Comparison of ENCODE assay signal across 23 cellular contexts in genomic region chr10:5491477-5491876, GRCh38. TPM values are rescaled to one million over a fixed set of nuclear protein-coding genes. Genes with fewer than 3 reads are reported as not detected.
DNase-seq lines count a peak whose midpoint lies in the region; ATAC-seq and TF ChIP-seq lines count a peak whose summit lies in the region.
"Had no signal": no experiment of that assay in that cellular context is flagged by ENCODE, and none has a peak within 500 bp of the region (broad histone marks: within the 10 kb centered on the region; RNA-seq: fewer than 3 reads in every experiment).

No MANE protein-coding gene starts in this region.

- H3K27me3 ChIP-seq in trophoblast cell (ENCODE audit: insufficient read depth, low read length) = no peaks in the 10 kb centered on the region
- no peaks in the 10 kb centered on the region for H3K27me3 ChIP-seq in lower lobe of right lung (ENCODE audit: low read depth)

- peak; percentile 51 for DNase-seq in activated effector memory CD4-positive, alpha-beta T cell treated with anti-CD3 and anti-CD28 coated beads, Interleukin-2, amount 50 U/mL, for 16 hours
- no peak for DNase-seq in activated effector memory CD4-positive, alpha-beta T cell treated with Interleukin-2 at 50 U/mL for 16 hours
- DNase-seq in central memory CD8-positive, alpha-beta T cell (ENCODE audit: low spot score in 2 of 2) = no peak
- peak in 1 of 2 donors; percentile 41 for DNase-seq in trophoblast cell
- no peak for DNase-seq in hepatic stellate cell (ENCODE audit: low spot score)
- no peak for DNase-seq in AML-193 (lab: John Stamatoyannopoulos, UW)
- DNase-seq in activated CD8-positive, alpha-beta memory T cell treated with anti-CD3 and anti-CD28 coated beads, Interleukin-2, amount 50 U/mL, for 4 hours = no peak
- DNase-seq in lower lobe of right lung = no peak
- DNase-seq: CD4-positive, alpha-beta memory T cell; DMS153; H7; MM.1S; NCI-H1092; NCI-H1436; NCI-H1930; NCI-H2227 treated with DMSO at 0.1 percent for 48 hours; NCI-H510A; NCI-H748 treated with DMSO at 0.1 percent for 48 hours; SIG-M5; SK-N-SH had no signal

- H3K36me3 ChIP-seq in trophoblast cell (ENCODE audit: control insufficient read depth in 1 of 2, insufficient read depth in 2 of 2, low read length in 2 of 2) = peaks cover 0 to 4% of the 10 kb centered on the region in 2 experiments
- no peaks in the 10 kb centered on the region for H3K36me3 ChIP-seq in lower lobe of right lung

- H3K9me3 ChIP-seq in trophoblast cell (ENCODE audit: insufficient read depth, low read depth, low read length) (peaks cover 1% of the 10 kb centered on the region), lower lobe of right lung (no peaks in the 10 kb centered on the region)
- H3K9me3 ChIP-seq: SK-N-SH had no signal

- H3K27ac ChIP-seq in trophoblast cell (ENCODE audit: low read depth, low read length) (no peak overlapping the region), lower lobe of right lung (no peak overlapping the region)
- H3K27ac ChIP-seq: RWPE1 had no signal

- intact Hi-C loops in lower lobe of right lung (cut with DNase I) = no loop called here

- H3K79me2 ChIP-seq in trophoblast cell (ENCODE audit: control insufficient read depth, insufficient read depth, low read length, poor library complexity) = no peaks in the 10 kb centered on the region

- no peak overlapping the region for H4K12ac ChIP-seq in trophoblast cell (ENCODE audit: low read depth, low read length)

- no peak overlapping the region for H3K18ac ChIP-seq in trophoblast cell (ENCODE audit: low read length)

- H3K4me2 ChIP-seq in trophoblast cell (ENCODE audit: low read length) = no peak overlapping the region
- H3K4me2 ChIP-seq: SK-N-SH had no signal

- no peak overlapping the region for H3K9ac ChIP-seq in trophoblast cell (ENCODE audit: low read length)
- H3K9ac ChIP-seq: SK-N-SH had no signal

- ATAC-seq in central memory CD8-positive, alpha-beta T cell (replicated peaks; ENCODE audit: extremely low read depth, poor library complexity, severe bottlenecking) = no peak
- no peak for ATAC-seq in lower lobe of right lung

- no peak overlapping the region for H2AFZ ChIP-seq in trophoblast cell (ENCODE audit: insufficient read depth, low read length, poor library complexity)

- no peaks in the 10 kb centered on the region for H3K4me1 Mint-ChIP-seq in central memory CD8-positive, alpha-beta T cell

- no CpG with 5 or more reads among the region's 7 CpGs for WGBS in trophoblast cell (ENCODE audit: extremely low coverage, insufficient coverage, insufficient read length)

- peak overlapping the region; percentile 52 for H3K27ac Mint-ChIP-seq in central memory CD8-positive, alpha-beta T cell (ENCODE audit: low read depth)

- H2AK5ac ChIP-seq in trophoblast cell (ENCODE audit: low read length) = no peak overlapping the region

- H3K4me3 ChIP-seq in trophoblast cell (ENCODE audit: low read depth, low read length) (no peak overlapping the region), lower lobe of right lung (no peak overlapping the region)

- TF ChIP-seq CTCF in lower lobe of right lung (IDR thresholded peaks at IDR 0.05) = no peak

- peak overlapping the region; percentile 47 for H2BK12ac ChIP-seq in trophoblast cell (ENCODE audit: low read length)

- H2BK120ac ChIP-seq in trophoblast cell (ENCODE audit: insufficient read depth, low read length, poor library complexity) = peak overlapping the region; percentile 4

- peaks cover 32% of the 10 kb centered on the region for H3K79me1 ChIP-seq in trophoblast cell (ENCODE audit: low read length)

- peak overlapping the region; percentile 16 for H4K91ac ChIP-seq in trophoblast cell (ENCODE audit: low read depth, low read length)

- H3K14ac ChIP-seq in trophoblast cell (ENCODE audit: low read length) = no peak overlapping the region

- H3K9me3 Mint-ChIP-seq in central memory CD8-positive, alpha-beta T cell = no peaks in the 10 kb centered on the region

- H3K4me1 ChIP-seq in trophoblast cell (ENCODE audit: control insufficient read depth in 1 of 2, insufficient read depth in 2 of 2, low read length in 2 of 2) (peaks cover 27% of the 10 kb centered on the region in 2 experiments), lower lobe of right lung (no peaks in the 10 kb centered on the region)

- no peak overlapping the region for H3K4me3 Mint-ChIP-seq in central memory CD8-positive, alpha-beta T cell
- H3K4me3 Mint-ChIP-seq: CD4-positive, alpha-beta memory T cell had no signal

- no peak overlapping the region for H4K8ac ChIP-seq in trophoblast cell (ENCODE audit: low read depth, low read length)

- no peaks in the 10 kb centered on the region for H3K36me3 Mint-ChIP-seq in central memory CD8-positive, alpha-beta T cell (ENCODE audit: insufficient read depth)
- H3K36me3 Mint-ChIP-seq: CD4-positive, alpha-beta memory T cell had no signal

- H3K23ac ChIP-seq in trophoblast cell (ENCODE audit: low read length) = no peak overlapping the region

- H3K4ac ChIP-seq in trophoblast cell (ENCODE audit: low read depth, low read length) = no peak overlapping the region

- peaks cover 15% of the 10 kb centered on the region for H3K27me3 Mint-ChIP-seq in central memory CD8-positive, alpha-beta T cell

- no peak overlapping the region for H2BK5ac ChIP-seq in trophoblast cell (ENCODE audit: low read depth, low read length, poor library complexity)

RNA-seq across cellular contexts. Expression of gene CALML5, which starts 7.9 kb away (rescaled TPM):
- 0.07 and 0.14 TPM in 2 replicates for polyA plus RNA-seq in trophoblast cell (2013)
- total RNA-seq in lower lobe of right lung = not detected
- total RNA-seq: CD4-positive, alpha-beta memory T cell; G401; H7; LHCN-M2 had no signal
- polyA plus RNA-seq: CD4-positive, alpha-beta memory T cell; SK-N-SH had no signal

RNA-seq across cellular contexts. Expression of gene CALML3, which starts 33.3 kb away (rescaled TPM):
- polyA plus RNA-seq in trophoblast cell (2013) = not detected in 2 replicates
- not detected for total RNA-seq in lower lobe of right lung
- total RNA-seq: CD4-positive, alpha-beta memory T cell; G401; H7; LHCN-M2 had no signal
- polyA plus RNA-seq: CD4-positive, alpha-beta memory T cell; SK-N-SH had no signal
